ENCODE assay signal across 5 cellular contexts in genomic region chr4:74398894-74399589, GRCh38. TPM values are rescaled to one million over a fixed set of nuclear protein-coding genes. Genes with fewer than 3 reads are reported as not detected.
"Had no signal": no experiment of that assay in that cellular context is flagged by ENCODE, and none has a peak within 500 bp of the region (broad histone marks: within the 10 kb centered on the region; RNA-seq: fewer than 3 reads in every experiment).

No MANE protein-coding gene starts in this region.

RNA-seq across cellular contexts. Expression of gene EREG, which starts 34.1 kb away (rescaled TPM):
- total RNA-seq: ascending aorta, pulmonary artery endothelial cell, SJSA1 had no signal
- polyA plus RNA-seq: neural cell had no signal

RNA-seq across cellular contexts. Expression of gene AREG, which starts 45.9 kb away (rescaled TPM):
- total RNA-seq: fibroblast of villous mesenchyme had no signal
- polyA plus RNA-seq: neural cell had no signal
